In genomic region chr2:96977631-96978195, GRCh38 we compare ENCODE assay signal across 9 cellular contexts. TPM values are rescaled to one million over a fixed set of nuclear protein-coding genes. Genes with fewer than 3 reads are reported as not detected.
A peak's percentile ranks its signal among the peaks of the same experiment; 100 is the strongest.
DNase-seq lines count a peak whose midpoint lies in the region; ATAC-seq and TF ChIP-seq lines count a peak whose summit lies in the region.
"Had no signal": no experiment of that assay in that cellular context is flagged by ENCODE, and none has a peak within 500 bp of the region (broad histone marks: within the 10 kb centered on the region; RNA-seq: fewer than 3 reads in every experiment).

No MANE protein-coding gene starts in this region.

- H3K4me3 ChIP-seq in SJCRH30 (no peak overlapping the region), parathyroid adenoma (ENCODE audit: low read depth, low read length) (no peak overlapping the region)

- no peak for ATAC-seq in GM21619 (IDR thresholded peaks at IDR 0.05; ENCODE audit: unreplicated experiment)
- ATAC-seq in HG02798 (IDR thresholded peaks at IDR 0.05; ENCODE audit: poor library complexity, unreplicated experiment): no peak

- no peaks in the 10 kb centered on the region for H3K4me1 ChIP-seq in SJCRH30
- H3K4me1 ChIP-seq in parathyroid adenoma: no peaks in the 10 kb centered on the region

- in situ Hi-C loops in GM13977 (cut with MboI; ENCODE audit: low pct_unique_long_range_greater_than_20kb, low sequenced_read_pairs, unreplicated experiment): no loop called here

- H3K27ac ChIP-seq in SJCRH30: no peak overlapping the region
- no peak overlapping the region for H3K27ac ChIP-seq in epithelial cell of prostate
- no peak overlapping the region for H3K27ac ChIP-seq in parathyroid adenoma

- TF ChIP-seq CTCF in parathyroid adenoma (IDR thresholded peaks at IDR 0.05) (no peak), GM13977 (IDR thresholded peaks at IDR 0.05; ENCODE audit: extremely low read depth, insufficient read depth, missing control alignments) (no peak)

- no peaks in the 10 kb centered on the region for H3K27me3 ChIP-seq in SJCRH30
- H3K27me3 ChIP-seq in parathyroid adenoma (ENCODE audit: control insufficient read depth, insufficient read depth, low read length): no peaks in the 10 kb centered on the region

- no peaks in the 10 kb centered on the region for H3K79me2 ChIP-seq in parathyroid adenoma

- no peaks in the 10 kb centered on the region for H3K36me3 ChIP-seq in SJCRH30
- no peaks in the 10 kb centered on the region for H3K36me3 ChIP-seq in parathyroid adenoma (ENCODE audit: control insufficient read depth, insufficient read depth, low read length)

- H3K4me2 ChIP-seq in parathyroid adenoma (ENCODE audit: low read length): peak overlapping the region; percentile 44

- H3K9me3 ChIP-seq in SJCRH30 (replicated peaks) (no peaks in the 10 kb centered on the region), parathyroid adenoma (ENCODE audit: control insufficient read depth, low read length) (no peaks in the 10 kb centered on the region)

- DNase-seq in EH (ENCODE audit: low read depth) (peak; percentile 54), SJCRH30 (peak; percentile 22 to 57), epithelial cell of prostate (ENCODE audit: low read depth, low spot score) (peak; percentile 39), OCI-M2 (lab: John Stamatoyannopoulos, UW; ENCODE audit: unreplicated experiment) (no peak), GM13977 (ENCODE audit: low spot score) (no peak)
- DNase-seq: NK-92 treated with Interleukin-12 subunit alpha and Interleukin-12 subunit beta, amount 100 ng/mL, for 24 hours had no signal

- H3K9ac ChIP-seq in parathyroid adenoma: no peak overlapping the region

- peak overlapping the region; percentile 60 for H2AFZ ChIP-seq in parathyroid adenoma

RNA-seq across cellular contexts. Expression of gene FAM178B, which starts 8.7 kb away (rescaled TPM):
- 1.4 and 2.0 TPM in 2 replicates for total RNA-seq in SJCRH30 (2014; rRNA removed; shearing (Covaris generic))

Comparison
In these comparisons a context has a peak if more than half of its experiments do, and no peak if none do; other contexts are left out.
1. DNase-seq: peak in EH (single experiment), SJCRH30 (2 of 2) and epithelial cell of prostate (single experiment); none in OCI-M2 (single experiment) and GM13977 (single experiment).